ENCODE assay signal across 16 cellular contexts in genomic region chr5:112795944-112796678, GRCh38. TPM values are rescaled to one million over a fixed set of nuclear protein-coding genes. Genes with fewer than 3 reads are reported as not detected.
DNase-seq lines count a peak whose midpoint lies in the region; ATAC-seq, FAIRE-seq and TF ChIP-seq lines count a peak whose summit lies in the region.
"Had no signal": no experiment of that assay in that cellular context is flagged by ENCODE, and none has a peak within 500 bp of the region (broad histone marks: within the 10 kb centered on the region; RNA-seq: fewer than 3 reads in every experiment).

No MANE protein-coding gene starts in this region.

- no peaks in the 10 kb centered on the region for H3K79me2 ChIP-seq in HepG2 (ENCODE audit: insufficient read depth, low read length)

- no peak for TF ChIP-seq RAD21 in HepG2 (CRISPR knock-in tag; IDR thresholded peaks at IDR 0.05)

- H3K4me3 ChIP-seq in HepG2 (replicated peaks in 1 of 3; ENCODE audit: insufficient read depth in 1 of 3, low read depth in 2 of 3, low read length in 3 of 3), result no peak overlapping the region
- no peak overlapping the region for H3K4me3 ChIP-seq in right lobe of liver
- no peak overlapping the region for H3K4me3 ChIP-seq in choroid plexus epithelial cell (ENCODE audit: low read depth, low read length)
- H3K4me3 ChIP-seq in dorsolateral prefrontal cortex, result no peak overlapping the region
- no peak overlapping the region for H3K4me3 ChIP-seq in neuronal stem cell (ENCODE audit: low read length in 2 of 2)

- no peak overlapping the region for H2BK12ac ChIP-seq in neuronal stem cell (ENCODE audit: low read length)

- intact Hi-C loops in HepG2 (cut with micrococcal nuclease; ENCODE audit: unreplicated experiment), result no loop called here
- intact Hi-C loops in right lobe of liver (cut with DNase I), result no loop called here
- intact Hi-C loops in dorsolateral prefrontal cortex (cut with DNase I), result no loop called here

- H3K23ac ChIP-seq in neuronal stem cell (ENCODE audit: low read depth, low read length, poor library complexity), result no peak overlapping the region

- no peak overlapping the region for H4K8ac ChIP-seq in neuronal stem cell (ENCODE audit: low read depth, low read length)

- no peak overlapping the region for H3K14ac ChIP-seq in neuronal stem cell (ENCODE audit: low read length)

- TF ChIP-seq EP300 in HepG2 (IDR thresholded peaks at IDR 0.05; ENCODE audit: low read depth in 2 of 2, low read length in 2 of 2), result no peak
- TF ChIP-seq EP300 in HepG2 (CRISPR knock-in tag; IDR thresholded peaks at IDR 0.05; ENCODE audit: borderline replicate concordance), result no peak

- H2BK120ac ChIP-seq in neuronal stem cell (ENCODE audit: low read depth, low read length), result no peak overlapping the region

- H2AFZ ChIP-seq in HepG2 (ENCODE audit: low read length) (no peak overlapping the region), neuronal stem cell (ENCODE audit: low read length) (no peak overlapping the region)

- H3K4ac ChIP-seq in neuronal stem cell (ENCODE audit: low read length), result no peak overlapping the region

- in situ Hi-C loops in HepG2 (cut with HindIII; ENCODE audit: extremely low pct_ligation_motif_present, low pct_unique_long_range_greater_than_20kb), result no loop called here

- no TSS peak for BruUV-seq in HepG2 (replicated peaks; lab: Mats Ljungman, UMichigan)

- peak; percentile 19 for DNase-seq in HepG2 (ENCODE audit: low spot score)
- no peak for DNase-seq in right lobe of liver
- peak; percentile 20 for DNase-seq in NCI-H69 (lab: John Stamatoyannopoulos, UW)
- peak; percentile 74 for DNase-seq in choroid plexus epithelial cell (ENCODE audit: low read depth)
- DNase-seq in dorsolateral prefrontal cortex, result no peak
- DNase-seq in SKM-1 (lab: John Stamatoyannopoulos, UW; ENCODE audit: unreplicated experiment), result no peak
- DNase-seq in neuronal stem cell (ENCODE audit: low spot score), result no peak
- DNase-seq: activated CD4-positive, alpha-beta T cell treated with anti-CD3 and anti-CD28 coated beads for 4 hours; activated naive CD4-positive, alpha-beta T cell treated with Interleukin-2 at 50 U/mL for 16 hours; cortex of kidney; DND-41; NCI-H226; Right ventricle myocardium superior; stimulated activated CD4-positive, alpha-beta T cell treated with anti-CD3 and anti-CD28 coated beads, Interleukin-4, amount 100 ng/mL, for 24 hours had no signal

- peaks cover 21% of the 10 kb centered on the region for H3K4me1 ChIP-seq in HepG2 (ENCODE audit: insufficient read depth, low read length)
- no peaks in the 10 kb centered on the region for H3K4me1 ChIP-seq in right lobe of liver
- no peaks in the 10 kb centered on the region for H3K4me1 ChIP-seq in neuronal stem cell (ENCODE audit: control insufficient read depth in 2 of 2, insufficient read depth in 1 of 2, low read depth in 1 of 2, low read length in 2 of 2)

- H2BK5ac ChIP-seq in neuronal stem cell (ENCODE audit: low read length), result no peak overlapping the region

- H4K20me1 ChIP-seq in HepG2 (ENCODE audit: insufficient read depth, low read length), result no peaks in the 10 kb centered on the region

- no peaks in the 10 kb centered on the region for H3K79me1 ChIP-seq in neuronal stem cell (ENCODE audit: low read depth, low read length)

- 93% methylated on average over 2 of the region's 2 CpGs for WGBS in HepG2 (ENCODE audit: low lambda C conversion rate)
- WGBS in right lobe of liver (ENCODE audit: insufficient coverage, low coverage, low lambda C conversion rate, missing lambda C conversion rate), result 54% methylated on average over 2 of the region's 2 CpGs
- no CpG with 5 or more reads among the region's 2 CpGs for WGBS in neuronal stem cell (ENCODE audit: extremely low coverage in 2 of 2, insufficient read length in 2 of 2, insufficient replicate concordance in 1 of 2), 2 donors

- H2BK15ac ChIP-seq in neuronal stem cell (ENCODE audit: low read length), result no peak overlapping the region

- POLR2A ChIA-PET in HepG2 (lab: Yijun Ruan, JAX), result no interaction called here

- CTCF ChIA-PET in HepG2 (lab: Yijun Ruan, JAX; ENCODE audit: low intra/inter-chr PET ratio, low total read pairs), result no interaction called here

- TF ChIP-seq CTCF in HepG2 (CRISPR knock-in tag; IDR thresholded peaks at IDR 0.05) (no peak), right lobe of liver (IDR thresholded peaks at IDR 0.05) (no peak), choroid plexus epithelial cell (conservative IDR thresholded peaks at IDR 0.05; ENCODE audit: low read depth, low read length) (no peak), dorsolateral prefrontal cortex (IDR thresholded peaks at IDR 0.05 in 54 of 56, conservative IDR thresholded peaks at IDR 0.05 in 2 of 56; ENCODE audit: low read depth in 1 of 56, partially characterized antibody in 56 of 56) (no peak)

- no peak for FAIRE-seq in HepG2 (lab: Jason Lieb, UNC)

- no peak overlapping the region for H2AK5ac ChIP-seq in neuronal stem cell (ENCODE audit: low read depth, low read length)

- H3K4me2 ChIP-seq in HepG2 (ENCODE audit: low read depth, low read length) (no peak overlapping the region), neuronal stem cell (ENCODE audit: insufficient read depth, low read length, poor library complexity, severe bottlenecking) (no peak overlapping the region)
- H3K4me2 ChIP-seq: KMS-11 had no signal

- peak overlapping the region; percentile 23 for H3K27ac ChIP-seq in HepG2 (ENCODE audit: extremely low read length, insufficient read depth, low read length)
- H3K27ac ChIP-seq in right lobe of liver, result no peak overlapping the region
- peak overlapping the region in 1 of 59 donors; percentile 10 for H3K27ac ChIP-seq in dorsolateral prefrontal cortex
- H3K27ac ChIP-seq in neuronal stem cell (replicated peaks; ENCODE audit: low read length), result no peak overlapping the region
- H3K27ac ChIP-seq: KMS-11 had no signal

- TF ChIP-seq POLR2A in HepG2 (IDR thresholded peaks at IDR 0.05; ENCODE audit: insufficient read depth in 1 of 2, low read depth in 2 of 2, low read length in 2 of 2) (no peak), right lobe of liver (IDR thresholded peaks at IDR 0.05) (no peak)

- H3K9ac ChIP-seq in HepG2 (ENCODE audit: insufficient read depth, low read depth, low read length) (no peak overlapping the region), neuronal stem cell (ENCODE audit: low read depth, low read length, poor library complexity) (no peak overlapping the region)
- H3K9ac ChIP-seq: KMS-11 had no signal

- no peak overlapping the region for H4K91ac ChIP-seq in neuronal stem cell (ENCODE audit: low read depth, low read length, poor library complexity)

- H3K9me3 ChIP-seq in HepG2 (ENCODE audit: low read length) (no peaks in the 10 kb centered on the region), right lobe of liver (no peaks in the 10 kb centered on the region), neuronal stem cell (replicated peaks in 1 of 2; ENCODE audit: control insufficient read depth in 2 of 2, insufficient read depth in 1 of 2, low read depth in 1 of 2, low read length in 2 of 2) (no peaks in the 10 kb centered on the region)

- H3K36me3 ChIP-seq in HepG2 (replicated peaks in 1 of 2; ENCODE audit: control insufficient read depth in 1 of 2, insufficient read depth in 2 of 2, low read length in 2 of 2), result peaks cover 8 to 18% of the 10 kb centered on the region in 2 experiments; a peak in 4 of 5 replicates
- peaks cover 0 to 18% (median 1%) of the 10 kb centered on the region in 4 donors for H3K36me3 ChIP-seq in right lobe of liver
- peaks cover 9 to 77% of the 10 kb centered on the region in 2 donors for H3K36me3 ChIP-seq in neuronal stem cell (replicated peaks in 1 of 2; ENCODE audit: control insufficient read depth in 2 of 2, insufficient read depth in 2 of 2, low read length in 2 of 2)

- no peak overlapping the region for H3K18ac ChIP-seq in neuronal stem cell (ENCODE audit: low read length)

- no peaks in the 10 kb centered on the region for H3K27me3 ChIP-seq in HepG2 (ENCODE audit: control insufficient read depth in 1 of 2, insufficient read depth in 2 of 2, low read length in 2 of 2)
- no peaks in the 10 kb centered on the region for H3K27me3 ChIP-seq in right lobe of liver
- H3K27me3 ChIP-seq in dorsolateral prefrontal cortex, result no peaks in the 10 kb centered on the region
- no peaks in the 10 kb centered on the region for H3K27me3 ChIP-seq in neuronal stem cell (ENCODE audit: control insufficient read depth in 3 of 3, insufficient read depth in 3 of 3, low read depth in 1 of 3, low read length in 3 of 3)

- ATAC-seq in HepG2 (no peak), right lobe of liver (no peak), HG03196 (IDR thresholded peaks at IDR 0.05; ENCODE audit: unreplicated experiment) (no peak)

TF ChIP-seq in HepG2, 621 proteins besides CTCF, POLR2A, EP300 and RAD21 (continues in another document):
- no peak for TF ChIP-seq FOSL2 (CRISPR knock-in tag; IDR thresholded peaks at IDR 0.05)
- TF ChIP-seq MAFK (conservative IDR thresholded peaks at IDR 0.05 in 1 of 2, IDR thresholded peaks at IDR 0.05 in 1 of 2; ENCODE audit: low read length in 2 of 2), result peak; percentile 49 to 67

RNA-seq across cellular contexts. Expression of gene APC, which starts 58.4 kb away (rescaled TPM):
- total RNA-seq in HepG2 (2016; rRNA removed; fragmentation: Illumina TruSeq; extraction: Trizol), result 19.0 and 19.4 TPM in 2 replicates
- total RNA-seq in HepG2 (2016; cell fraction: cytosol; rRNA removed; fragmentation: Illumina TruSeq; extraction: Trizol; ENCODE audit: low read depth), result 2.9 and 3.0 TPM in 2 replicates
- total RNA-seq in HepG2 (2016; cell fraction: insoluble cytoplasmic fraction; rRNA removed; fragmentation: Illumina TruSeq; extraction: Trizol), result 16.4 and 19.4 TPM in 2 replicates
- 5.4 and 6.4 TPM in 2 replicates for total RNA-seq in HepG2 (2016; cell fraction: membrane; rRNA removed; fragmentation: Illumina TruSeq; extraction: Trizol)
- total RNA-seq in HepG2 (2016; cell fraction: nucleus; rRNA removed; fragmentation: Illumina TruSeq; extraction: Trizol), result 33.0 and 40.2 TPM in 2 replicates
- polyA plus RNA-seq in HepG2 (2011; rRNA removed), result 4.4 and 6.1 TPM in 2 replicates
- 3.5 and 4.0 TPM in 2 replicates for polyA plus RNA-seq in HepG2 (2011; cell fraction: cytosol; rRNA removed)
- 11.3 and 11.7 TPM in 2 replicates for polyA plus RNA-seq in HepG2 (2011; cell fraction: nucleus; rRNA removed)
- 5.5 and 6.1 TPM in 2 replicates for polyA plus RNA-seq in HepG2 (2012)
- polyA plus RNA-seq in HepG2 (2016; cell fraction: cytosol; fragmentation: Illumina TruSeq; extraction: Trizol; ENCODE audit: low read depth), result 0.27 and 0.34 TPM in 2 replicates
- polyA plus RNA-seq in HepG2 (2016; cell fraction: insoluble cytoplasmic fraction; fragmentation: Illumina TruSeq; extraction: Trizol; ENCODE audit: low read depth), result 4.7 and 5.2 TPM in 2 replicates
- 0.34 and 0.37 TPM in 2 replicates for polyA plus RNA-seq in HepG2 (2016; cell fraction: membrane; fragmentation: Illumina TruSeq; extraction: Trizol; ENCODE audit: low read depth)
- polyA plus RNA-seq in HepG2 (2016; cell fraction: nucleus; fragmentation: Illumina TruSeq; extraction: Trizol; ENCODE audit: insufficient read depth, low read depth), result 13.3 and 13.6 TPM in 2 replicates
- polyA minus RNA-seq in HepG2 (2011; rRNA and poly(A)+ RNA removed; ENCODE audit: low replicate concordance), result 21.1 and 23.5 TPM in 2 replicates
- polyA minus RNA-seq in HepG2 (2011; cell fraction: cytosol; rRNA and poly(A)+ RNA removed), result 15.0 and 16.6 TPM in 2 replicates
- polyA minus RNA-seq in HepG2 (2011; cell fraction: nucleus; rRNA and poly(A)+ RNA removed), result 84.2 and 87.0 TPM in 2 replicates
- 10 to 100 TPM; 12.4 to 34.5 (median 16.9) TPM for total RNA-seq in right lobe of liver
- 100 to 1,000 TPM; 149 to 320 (median 208) TPM for total RNA-seq in dorsolateral prefrontal cortex
- 10.7 TPM for polyA plus RNA-seq in neuronal stem cell (2013, experiment 1 of 2)
- polyA plus RNA-seq in neuronal stem cell (2013, experiment 2 of 2), result 11.2 TPM

Comparison
In these comparisons a context has a peak if more than half of its experiments do, and no peak if none do; other contexts are left out.
1. DNase-seq: peak in HepG2 (single experiment), NCI-H69 (single experiment) and choroid plexus epithelial cell (single experiment); none in right lobe of liver (0 of 3), dorsolateral prefrontal cortex (0 of 10), SKM-1 (single experiment) and neuronal stem cell (single experiment).